In genomic region chr22:33869946-33870345, GRCh38 we compare ENCODE assay signal across 27 cellular contexts. TPM values are rescaled to one million over a fixed set of nuclear protein-coding genes. Genes with fewer than 3 reads are reported as not detected.
DNase-seq lines count a peak whose midpoint lies in the region; ATAC-seq, FAIRE-seq and TF ChIP-seq lines count a peak whose summit lies in the region.
"Had no signal": no experiment of that assay in that cellular context is flagged by ENCODE, and none has a peak within 500 bp of the region (broad histone marks: within the 10 kb centered on the region; RNA-seq: fewer than 3 reads in every experiment).

No MANE protein-coding gene starts in this region.

- TF ChIP-seq EP300 in HepG2 (IDR thresholded peaks at IDR 0.05; ENCODE audit: low read depth in 2 of 2, low read length in 2 of 2) = no peak
- no peak for TF ChIP-seq EP300 in HepG2 (CRISPR knock-in tag; IDR thresholded peaks at IDR 0.05; ENCODE audit: borderline replicate concordance)
- TF ChIP-seq EP300 in sigmoid colon (IDR thresholded peaks at IDR 0.05) = no peak

- H3K79me2 ChIP-seq in HepG2 (ENCODE audit: insufficient read depth, low read length) = no peaks in the 10 kb centered on the region

- no peak overlapping the region for H3K4me2 ChIP-seq in HepG2 (ENCODE audit: low read depth, low read length)

- H3K27me3 Mint-ChIP-seq in Caco-2 (ENCODE audit: insufficient read depth, unreplicated experiment) = no peaks in the 10 kb centered on the region
- H3K27me3 Mint-ChIP-seq: activated naive CD4-positive, alpha-beta T cell treated with anti-CD3 and anti-CD28 coated beads, Interleukin-2, amount 50 U/mL, for 24 hours; B cell; central memory CD8-positive, alpha-beta T cell; natural killer cell treated with Interleukin-12 subunit alpha and Interleukin-12 subunit beta and Interleukin-15 and Interleukin-18, amount 100 ng/mL, for 72 hours; stimulated activated memory B cell treated with anti-CD40 and anti-IgM and Interleukin-4, amounts not matched to agents 10 μg/mL and 1 μg/mL and 100 μg/mL, for 72 hours had no signal

- H3K36me3 Mint-ChIP-seq in Caco-2 (ENCODE audit: insufficient read depth, unreplicated experiment) = no peaks in the 10 kb centered on the region
- H3K36me3 Mint-ChIP-seq: activated naive CD4-positive, alpha-beta T cell treated with anti-CD3 and anti-CD28 coated beads, Interleukin-2, amount 50 U/mL, for 24 hours; natural killer cell treated with Interleukin-12 subunit alpha and Interleukin-12 subunit beta and Interleukin-15 and Interleukin-18, amount 100 ng/mL, for 72 hours; stimulated activated memory B cell treated with anti-CD40 and anti-IgM and Interleukin-4, amounts not matched to agents 10 μg/mL and 1 μg/mL and 100 μg/mL, for 72 hours had no signal

- H4K20me1 ChIP-seq in HepG2 (ENCODE audit: insufficient read depth, low read length) = no peaks in the 10 kb centered on the region

- H3K4me3 Mint-ChIP-seq in Caco-2 (ENCODE audit: unreplicated experiment) = no peak overlapping the region
- H3K4me3 Mint-ChIP-seq: activated naive CD4-positive, alpha-beta T cell treated with anti-CD3 and anti-CD28 coated beads, Interleukin-2, amount 50 U/mL, for 24 hours; activated T-helper 1 cell treated with anti-CD3 and anti-CD28 coated beads, Interleukin-12 subunit alpha, Interleukin-12 subunit beta, Interleukin-2, Interleukin-4 antibody, amounts not matched to agents 30 ng/mL and 10 ng/mL and 1 ng/mL, durations not matched to agents 14 hours and 24 hours and 36 hours; B cell; central memory CD8-positive, alpha-beta T cell; natural killer cell treated with Interleukin-12 subunit alpha and Interleukin-12 subunit beta and Interleukin-15 and Interleukin-18, amount 100 ng/mL, for 72 hours; stimulated activated memory B cell treated with anti-CD40 and anti-IgM and Interleukin-4, amounts not matched to agents 10 μg/mL and 1 μg/mL and 100 μg/mL, for 72 hours; T-helper 1 cell treated with Interleukin-12 subunit alpha and Interleukin-12 subunit beta and Interleukin-4 antibody, amounts not matched to agents 30 μg/mL and 1 μg/mL, for 36 hours had no signal

- FAIRE-seq in HepG2 (lab: Jason Lieb, UNC) = no peak
- FAIRE-seq: astrocyte, small intestine had no signal

- H3K4me1 ChIP-seq in HepG2 (ENCODE audit: insufficient read depth, low read length) = peaks cover 34% of the 10 kb centered on the region
- peaks cover 0 to 15% (median 6%) of the 10 kb centered on the region in 4 donors for H3K4me1 ChIP-seq in right lobe of liver
- peaks cover 0 to 92% (median 73%) of the 10 kb centered on the region in 4 donors for H3K4me1 ChIP-seq in sigmoid colon
- no peaks in the 10 kb centered on the region for H3K4me1 ChIP-seq in Caco-2

- no peak for TF ChIP-seq RAD21 in HepG2 (CRISPR knock-in tag; IDR thresholded peaks at IDR 0.05)

- POLR2A ChIA-PET in HepG2 (lab: Yijun Ruan, JAX) (no interaction called here), GM10248 (lab: Yijun Ruan, JAX) (no interaction called here), Caco-2 (lab: Charles Lee) (no interaction called here)

- no peak overlapping the region for H3K4me3 ChIP-seq in HepG2 (replicated peaks in 1 of 3; ENCODE audit: insufficient read depth in 1 of 3, low read depth in 2 of 3, low read length in 3 of 3)
- no peak overlapping the region for H3K4me3 ChIP-seq in right lobe of liver
- H3K4me3 ChIP-seq in sigmoid colon = no peak overlapping the region
- no peak overlapping the region for H3K4me3 ChIP-seq in Caco-2 (ENCODE audit: low read depth, low read length)
- H3K4me3 ChIP-seq: gastroesophageal sphincter, ovary had no signal

- H3K27me3 ChIP-seq in HepG2 (ENCODE audit: control insufficient read depth in 1 of 2, insufficient read depth in 2 of 2, low read length in 2 of 2) (no peaks in the 10 kb centered on the region), right lobe of liver (no peaks in the 10 kb centered on the region), sigmoid colon (no peaks in the 10 kb centered on the region), Caco-2 (replicated peaks; ENCODE audit: control insufficient read depth, insufficient read depth, low read length) (no peaks in the 10 kb centered on the region)
- H3K27me3 ChIP-seq: gastroesophageal sphincter, ovary had no signal

- BruUV-seq in HepG2 (replicated peaks; lab: Mats Ljungman, UMichigan) (no TSS peak), Caco-2 (replicated peaks; lab: Mats Ljungman, UMichigan) (no TSS peak)

- H3K36me3 ChIP-seq in HepG2 (replicated peaks in 1 of 2; ENCODE audit: control insufficient read depth in 1 of 2, insufficient read depth in 2 of 2, low read length in 2 of 2) (no peaks in the 10 kb centered on the region), right lobe of liver (no peaks in the 10 kb centered on the region), sigmoid colon (no peaks in the 10 kb centered on the region), Caco-2 (ENCODE audit: control insufficient read depth, insufficient read depth, low read length) (no peaks in the 10 kb centered on the region)
- H3K36me3 ChIP-seq: gastroesophageal sphincter, ovary had no signal

- WGBS in HepG2 (ENCODE audit: low lambda C conversion rate) = 100% methylated on average over 2 of the region's 2 CpGs
- 100% methylated on average over 1 of the region's 2 CpGs for WGBS in right lobe of liver (ENCODE audit: insufficient coverage, low coverage, low lambda C conversion rate, missing lambda C conversion rate)
- WGBS in sigmoid colon, 2 donors = 80 to 90% methylated on average over 2 of the region's 2 CpGs

- H3K9me3 Mint-ChIP-seq in Caco-2 (ENCODE audit: unreplicated experiment) = no peaks in the 10 kb centered on the region
- H3K9me3 Mint-ChIP-seq: activated naive CD4-positive, alpha-beta T cell treated with anti-CD3 and anti-CD28 coated beads, Interleukin-2, amount 50 U/mL, for 24 hours; central memory CD8-positive, alpha-beta T cell; natural killer cell treated with Interleukin-12 subunit alpha and Interleukin-12 subunit beta and Interleukin-15 and Interleukin-18, amount 100 ng/mL, for 72 hours; stimulated activated memory B cell treated with anti-CD40 and anti-IgM and Interleukin-4, amounts not matched to agents 10 μg/mL and 1 μg/mL and 100 μg/mL, for 72 hours had no signal

- H3K9me3 ChIP-seq in HepG2 (ENCODE audit: low read length) = no peaks in the 10 kb centered on the region
- H3K9me3 ChIP-seq in right lobe of liver = no peaks in the 10 kb centered on the region
- no peaks in the 10 kb centered on the region for H3K9me3 ChIP-seq in sigmoid colon
- no peaks in the 10 kb centered on the region for H3K9me3 ChIP-seq in Caco-2
- H3K9me3 ChIP-seq: gastroesophageal sphincter, ovary had no signal

- no peak overlapping the region for H3K27ac ChIP-seq in HepG2 (ENCODE audit: extremely low read length, insufficient read depth, low read length)
- no peak overlapping the region for H3K27ac ChIP-seq in right lobe of liver
- H3K27ac ChIP-seq in sigmoid colon = peak overlapping the region in 3 of 4 donors; percentile 71 to 84 (median 77)
- H3K27ac ChIP-seq: ovary had no signal

- H3K9ac ChIP-seq in HepG2 (ENCODE audit: insufficient read depth, low read depth, low read length) = no peak overlapping the region

- intact Hi-C loops in HepG2 (cut with micrococcal nuclease; ENCODE audit: unreplicated experiment) (no loop called here), right lobe of liver (cut with DNase I) (no loop called here), left cardiac atrium (cut with DNase I) (no loop called here), sigmoid colon (cut with DNase I) (no loop called here), Caco-2 (cut with micrococcal nuclease; ENCODE audit: unreplicated experiment) (no loop called here)

- H2AFZ ChIP-seq in HepG2 (ENCODE audit: low read length) = no peak overlapping the region

- CTCF ChIA-PET in HepG2 (lab: Yijun Ruan, JAX; ENCODE audit: low intra/inter-chr PET ratio, low total read pairs) (no interaction called here), GM10248 (lab: Yijun Ruan, JAX) (interaction anchor here (1.6 kb wide), 1 partner anchor 11 kb away, joined by 5 read pairs; no protein-coding TSS in a partner anchor), Caco-2 (lab: Charles Lee) (no interaction called here)

- TF ChIP-seq POLR2A in HepG2 (IDR thresholded peaks at IDR 0.05; ENCODE audit: insufficient read depth in 1 of 2, low read depth in 2 of 2, low read length in 2 of 2) = no peak
- no peak for TF ChIP-seq POLR2A in right lobe of liver (IDR thresholded peaks at IDR 0.05)
- TF ChIP-seq POLR2A in sigmoid colon (IDR thresholded peaks at IDR 0.05) = no peak

- H3K4me1 Mint-ChIP-seq in Caco-2 (ENCODE audit: low read depth, unreplicated experiment) = no peaks in the 10 kb centered on the region
- H3K4me1 Mint-ChIP-seq: activated naive CD4-positive, alpha-beta T cell treated with anti-CD3 and anti-CD28 coated beads, Interleukin-2, amount 50 U/mL, for 24 hours; central memory CD8-positive, alpha-beta T cell had no signal

- no peak overlapping the region for H3K27ac Mint-ChIP-seq in Caco-2 (ENCODE audit: unreplicated experiment)
- H3K27ac Mint-ChIP-seq: activated naive CD4-positive, alpha-beta T cell treated with anti-CD3 and anti-CD28 coated beads, Interleukin-2, amount 50 U/mL, for 24 hours; activated T-helper 1 cell treated with anti-CD3 and anti-CD28 coated beads, Interleukin-12 subunit alpha, Interleukin-12 subunit beta, Interleukin-2, Interleukin-4 antibody, amounts not matched to agents 30 ng/mL and 10 ng/mL and 1 ng/mL, durations not matched to agents 14 hours and 24 hours and 36 hours; B cell; natural killer cell treated with Interleukin-12 subunit alpha and Interleukin-12 subunit beta and Interleukin-15 and Interleukin-18, amount 100 ng/mL, for 72 hours; stimulated activated memory B cell treated with anti-CD40 and anti-IgM and Interleukin-4, amounts not matched to agents 10 μg/mL and 1 μg/mL and 100 μg/mL, for 72 hours; T-helper 1 cell treated with Interleukin-12 subunit alpha and Interleukin-12 subunit beta and Interleukin-4 antibody, amounts not matched to agents 30 μg/mL and 1 μg/mL, for 36 hours had no signal

- in situ Hi-C loops in HepG2 (cut with HindIII; ENCODE audit: extremely low pct_ligation_motif_present, low pct_unique_long_range_greater_than_20kb) = no loop called here

- DNase-seq in HepG2 (ENCODE audit: low spot score) (peak; percentile 11), right lobe of liver (no peak), left cardiac atrium (no peak), sigmoid colon (no peak), iPS-NIHi7 (ENCODE audit: extremely low spot score) (no peak), NCI-H69 (lab: John Stamatoyannopoulos, UW) (no peak), GM10248 (ENCODE audit: extremely low spot score) (no peak), Caco-2 (no peak)
- DNase-seq: activated CD4-positive, alpha-beta T cell treated with anti-CD3 and anti-CD28 coated beads for 48 hours; DMS79 treated with DMSO at 0.1 percent for 48 hours; kidney glomerular epithelial cell; NCI-H1105; NCI-H2029 treated with DMSO at 0.1 percent for 48 hours; NCI-H345; ovary; PC-3; small intestine; stimulated activated CD4-positive, alpha-beta T cell treated with anti-CD3 and anti-CD28 coated beads, Interleukin-2, amount 100 ng/mL, for 24 hours had no signal

- ATAC-seq in HepG2 (no peak), right lobe of liver (no peak), left cardiac atrium (peak; percentile 42 to 60)
- ATAC-seq: gastroesophageal sphincter; natural killer cell treated with Interleukin-12 subunit alpha and Interleukin-12 subunit beta and Interleukin-15 and Interleukin-18, amount 100 ng/mL, for 72 hours; PC-3; stimulated activated memory B cell treated with anti-CD40 and anti-IgM and Interleukin-4, amounts not matched to agents 10 μg/mL and 1 μg/mL and 100 μg/mL, for 72 hours had no signal

- no peak for TF ChIP-seq CTCF in HepG2 (CRISPR knock-in tag; IDR thresholded peaks at IDR 0.05)
- no peak for TF ChIP-seq CTCF in right lobe of liver (IDR thresholded peaks at IDR 0.05)
- TF ChIP-seq CTCF in sigmoid colon (IDR thresholded peaks at IDR 0.05) = no peak
- TF ChIP-seq CTCF in GM10248 (IDR thresholded peaks at IDR 0.05; ENCODE audit: control extremely low read depth, extremely low read depth, low read depth, missing control alignments) = no peak
- TF ChIP-seq CTCF in Caco-2 (IDR thresholded peaks at IDR 0.05; ENCODE audit: insufficient read depth in 1 of 2, low read depth in 1 of 2, low read length in 1 of 2, severe bottlenecking in 1 of 2, unreplicated experiment in 1 of 2) = no peak

RNA-seq across cellular contexts. Expression of gene LARGE1, which starts 50.3 kb away (rescaled TPM):
- total RNA-seq in HepG2 (2016; rRNA removed; fragmentation: Illumina TruSeq; extraction: Trizol) (10.2 and 11.0 TPM in 2 replicates), right lobe of liver (10 to 100 TPM; 12.2 to 28.3 (median 15.2) TPM), left cardiac atrium (100 to 1,000 TPM in 1 of 2 donors, 10 to 100 TPM in 1; 66.5 to 103 TPM), sigmoid colon (10 to 100 TPM; 38.0 to 74.4 (median 61.2) TPM), Caco-2 (2022) (3.2 and 5.8 TPM in 2 replicates)
- 2.6 and 4.8 TPM in 2 replicates for total RNA-seq in HepG2 (2016; cell fraction: cytosol; rRNA removed; fragmentation: Illumina TruSeq; extraction: Trizol; ENCODE audit: low read depth)
- total RNA-seq in HepG2 (2016; cell fraction: insoluble cytoplasmic fraction; rRNA removed; fragmentation: Illumina TruSeq; extraction: Trizol) = 8.7 and 10.4 TPM in 2 replicates
- 8.0 and 8.7 TPM in 2 replicates for total RNA-seq in HepG2 (2016; cell fraction: membrane; rRNA removed; fragmentation: Illumina TruSeq; extraction: Trizol)
- 12.6 and 19.7 TPM in 2 replicates for total RNA-seq in HepG2 (2016; cell fraction: nucleus; rRNA removed; fragmentation: Illumina TruSeq; extraction: Trizol)
- polyA plus RNA-seq in HepG2 (2011; rRNA removed) (8.4 and 9.7 TPM in 2 replicates), sigmoid colon (10 to 100 TPM in 1 of 3 donors, 1 to 10 TPM in 2; 5.8 to 12.0 (median 7.2) TPM)
- polyA plus RNA-seq in HepG2 (2011; cell fraction: cytosol; rRNA removed) = 7.6 and 7.8 TPM in 2 replicates
- polyA plus RNA-seq in HepG2 (2011; cell fraction: nucleus; rRNA removed) = 10.1 and 10.2 TPM in 2 replicates
- polyA plus RNA-seq in HepG2 (2012) = 6.8 and 7.7 TPM in 2 replicates
- 1.0 and 1.3 TPM in 2 replicates for polyA plus RNA-seq in HepG2 (2016; cell fraction: cytosol; fragmentation: Illumina TruSeq; extraction: Trizol; ENCODE audit: low read depth)
- 7.4 and 8.7 TPM in 2 replicates for polyA plus RNA-seq in HepG2 (2016; cell fraction: insoluble cytoplasmic fraction; fragmentation: Illumina TruSeq; extraction: Trizol; ENCODE audit: low read depth)
- polyA plus RNA-seq in HepG2 (2016; cell fraction: membrane; fragmentation: Illumina TruSeq; extraction: Trizol; ENCODE audit: low read depth) = 4.7 and 5.3 TPM in 2 replicates
- 9.1 and 9.5 TPM in 2 replicates for polyA plus RNA-seq in HepG2 (2016; cell fraction: nucleus; fragmentation: Illumina TruSeq; extraction: Trizol; ENCODE audit: insufficient read depth, low read depth)
- 0.09 and 45.3 TPM in 2 replicates for polyA minus RNA-seq in HepG2 (2011; rRNA and poly(A)+ RNA removed; ENCODE audit: low replicate concordance)
- 10.6 and 17.4 TPM in 2 replicates for polyA minus RNA-seq in HepG2 (2011; cell fraction: cytosol; rRNA and poly(A)+ RNA removed)
- polyA minus RNA-seq in HepG2 (2011; cell fraction: nucleus; rRNA and poly(A)+ RNA removed) = 24.1 and 29.6 TPM in 2 replicates

Comparison
In these comparisons a context has a peak if more than half of its experiments do, and no peak if none do; other contexts are left out.
1. ATAC-seq: peak in left cardiac atrium (2 of 2); none in HepG2 (single experiment) and right lobe of liver (0 of 4).
2. H3K27ac ChIP-seq: peak in sigmoid colon (3 of 4); none in HepG2 (single experiment) and right lobe of liver (0 of 3).